ENCODE assay signal across 8 cellular contexts in the genomic region with DNA sequence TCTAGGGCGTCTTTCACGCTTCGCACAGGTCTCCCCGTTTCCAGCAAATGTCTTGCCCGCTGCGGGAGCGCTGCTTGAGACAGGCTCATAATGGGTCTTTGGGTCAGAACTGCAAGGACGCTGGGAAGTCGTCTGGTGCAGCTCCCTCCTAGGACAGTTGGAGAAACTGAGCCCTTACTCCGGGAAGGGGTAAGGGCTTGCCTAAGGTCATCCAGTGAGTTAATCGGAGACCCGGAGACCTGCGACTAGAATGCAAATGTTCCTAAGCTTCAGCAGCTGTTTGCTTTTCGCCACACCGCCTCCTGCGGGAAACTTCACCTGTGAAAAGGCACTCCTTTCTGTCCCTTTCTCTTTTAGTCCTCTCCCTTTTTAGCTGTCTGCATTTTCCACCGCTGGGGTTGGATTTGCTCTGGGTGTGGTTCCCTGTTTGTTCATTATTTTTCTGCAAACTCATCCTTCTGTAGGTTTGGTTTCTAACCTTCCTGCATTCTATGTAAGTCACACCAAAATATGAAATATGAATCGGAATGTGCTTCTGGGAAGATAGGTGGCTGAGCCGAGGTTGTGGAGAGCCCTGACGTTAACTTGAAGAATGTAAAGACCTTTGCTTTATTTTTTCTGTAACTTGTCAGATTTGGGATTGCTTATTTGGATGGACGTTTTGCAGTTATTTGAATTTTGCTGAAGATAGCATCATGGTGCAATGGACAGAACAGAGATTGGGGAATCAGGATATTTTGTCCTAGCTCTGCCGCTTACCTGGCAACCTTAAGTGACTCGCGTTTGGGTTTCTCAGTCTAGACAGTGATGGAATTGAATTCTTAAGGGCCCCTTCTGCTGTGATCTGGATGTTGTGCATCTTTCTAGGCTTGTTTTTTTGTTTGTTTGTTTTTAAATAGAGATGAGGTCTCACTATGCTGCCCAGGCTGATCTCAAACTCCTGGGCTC. TPM values are rescaled to one million over a fixed set of nuclear protein-coding genes. Genes with fewer than 3 reads are reported as not detected.
DNase-seq lines count a peak whose midpoint lies in the region; ATAC-seq and TF ChIP-seq lines count a peak whose summit lies in the region.

No MANE protein-coding gene starts in this region.

- H3K4me3 ChIP-seq in SK-N-SH (ENCODE audit: low read depth in 2 of 2, low read length in 1 of 2): peak overlapping the region; percentile 79 to 94
- peak overlapping the region; percentile 83 to 85 for H3K4me3 ChIP-seq in left lung

- H3K9me2 ChIP-seq in SK-N-SH: no peaks in the 10 kb centered on the region

- H3K4me1 ChIP-seq in SK-N-SH (ENCODE audit: control insufficient read depth in 1 of 2, insufficient read depth in 2 of 2, low read depth in 1 of 2, low read length in 1 of 2) (peaks cover 0 to 19% of the 10 kb centered on the region in 2 experiments; a peak in 1 of 4 replicates), left lung (peaks cover 8 to 33% of the 10 kb centered on the region in 2 donors)

- peaks cover 29% of the 10 kb centered on the region for H3K27me3 Mint-ChIP-seq in activated CD8-positive, alpha-beta memory T cell treated with anti-CD3 and anti-CD28 coated beads, Interleukin-2, amount 10 ng/mL, durations not matched to agents 7 days and 5 days
- peaks cover 9 to 17% of the 10 kb centered on the region in 2 donors for H3K27me3 Mint-ChIP-seq in stimulated activated naive B cell treated with anti-CD40 and anti-IgM and Interleukin-4, amounts not matched to agents 10 μg/mL and 1 μg/mL and 100 μg/mL, for 72 hours

- peak overlapping the region; percentile 96 for H3K4me2 ChIP-seq in SK-N-SH

- no peak for TF ChIP-seq RAD21 in SK-N-SH (IDR thresholded peaks at IDR 0.05; ENCODE audit: low read length)

- H3K27ac Mint-ChIP-seq in activated CD8-positive, alpha-beta memory T cell treated with anti-CD3 and anti-CD28 coated beads, Interleukin-2, amount 10 ng/mL, durations not matched to agents 7 days and 5 days: peak overlapping the region; percentile 79
- H3K27ac Mint-ChIP-seq in stimulated activated naive B cell treated with anti-CD40 and anti-IgM and Interleukin-4, amounts not matched to agents 10 μg/mL and 1 μg/mL and 100 μg/mL, for 72 hours: peak overlapping the region; percentile 96

- intact Hi-C loops in left lung (cut with DNase I): loop anchor here in 1 of 2 donors (10.0 kb wide), 1 partner anchor 46 kb away; no protein-coding TSS in a partner anchor

- peaks cover 13% of the 10 kb centered on the region for H3F3A ChIP-seq in SK-N-SH (replicated peaks; ENCODE audit: insufficient read depth)

- H3K4me1 Mint-ChIP-seq in activated CD8-positive, alpha-beta memory T cell treated with anti-CD3 and anti-CD28 coated beads, Interleukin-2, amount 10 ng/mL, durations not matched to agents 7 days and 5 days: peaks cover 23% of the 10 kb centered on the region
- H3K4me1 Mint-ChIP-seq in stimulated activated naive B cell treated with anti-CD40 and anti-IgM and Interleukin-4, amounts not matched to agents 10 μg/mL and 1 μg/mL and 100 μg/mL, for 72 hours: peaks cover 33 to 54% of the 10 kb centered on the region in 2 donors

- H3K9me3 Mint-ChIP-seq in activated CD8-positive, alpha-beta memory T cell treated with anti-CD3 and anti-CD28 coated beads, Interleukin-2, amount 10 ng/mL, durations not matched to agents 7 days and 5 days (ENCODE audit: low read depth): no peaks in the 10 kb centered on the region
- H3K9me3 Mint-ChIP-seq in stimulated activated naive B cell treated with anti-CD40 and anti-IgM and Interleukin-4, amounts not matched to agents 10 μg/mL and 1 μg/mL and 100 μg/mL, for 72 hours: no peaks in the 10 kb centered on the region

- H3K9ac ChIP-seq in SK-N-SH: peak overlapping the region; percentile 65

- no peaks in the 10 kb centered on the region for H3K9me3 ChIP-seq in SK-N-SH
- no peaks in the 10 kb centered on the region for H3K9me3 ChIP-seq in left lung

- no peaks in the 10 kb centered on the region for H3K36me3 Mint-ChIP-seq in activated CD8-positive, alpha-beta memory T cell treated with anti-CD3 and anti-CD28 coated beads, Interleukin-2, amount 10 ng/mL, durations not matched to agents 7 days and 5 days
- peaks cover 9 to 10% of the 10 kb centered on the region in 2 donors for H3K36me3 Mint-ChIP-seq in stimulated activated naive B cell treated with anti-CD40 and anti-IgM and Interleukin-4, amounts not matched to agents 10 μg/mL and 1 μg/mL and 100 μg/mL, for 72 hours

- H2AFZ ChIP-seq in SK-N-SH (ENCODE audit: low read depth): peak overlapping the region; percentile 94

- no peaks in the 10 kb centered on the region for H3K36me3 ChIP-seq in SK-N-SH (replicated peaks in 1 of 2; ENCODE audit: control insufficient read depth in 1 of 2, insufficient read depth in 2 of 2, low read length in 1 of 2)
- H3K36me3 ChIP-seq in left lung: peaks cover 0 to 5% of the 10 kb centered on the region in 2 donors

- 6% methylated on average over 21 of the region's 24 CpGs for WGBS in SK-N-SH (ENCODE audit: low lambda C conversion rate)

- H4K20me1 ChIP-seq in SK-N-SH (ENCODE audit: insufficient read depth): no peaks in the 10 kb centered on the region

- peaks cover 12% of the 10 kb centered on the region; the same call in 1 of the 2 replicates for H3K79me2 ChIP-seq in SK-N-SH (ENCODE audit: insufficient read depth)

- POLR2A ChIA-PET in SK-N-SH (lab: Yijun Ruan, JAX): interaction anchor here (0.8 to 1.1 kb wide), 2 partner anchors 27 to 302 kb away, joined by 3 to 5 read pairs; no protein-coding TSS in a partner anchor

- CTCF ChIA-PET in activated CD8-positive, alpha-beta memory T cell treated with anti-CD3 and anti-CD28 coated beads, Interleukin-2, amount 10 ng/mL, durations not matched to agents 7 days and 5 days (lab: Charles Lee): interaction anchor here (0.6 to 3.0 kb wide), 34 partner anchors 8 to 1407 kb away, joined by 3 to 37 read pairs (median 4); a partner anchor contains a TSS
- CTCF ChIA-PET in SK-N-SH (lab: Yijun Ruan, JAX): interaction anchor here (0.6 to 8.9 kb wide), 44 partner anchors 8 to 624 kb away, joined by 3 to 162 read pairs (median 6); a partner anchor contains a TSS

- DNase-seq in activated CD8-positive, alpha-beta memory T cell treated with anti-CD3 and anti-CD28 coated beads, Interleukin-2, amount 10 ng/mL, durations not matched to agents 7 days and 5 days: peak; percentile 45
- no peak for DNase-seq in activated CD8-positive, alpha-beta memory T cell treated with anti-CD3 and anti-CD28 coated beads for 24 hours
- DNase-seq in SK-N-SH (no peak), caudate nucleus (lab: John Stamatoyannopoulos, UW) (peak in 35 of 61 donors; percentile 5 to 71 (median 42)), left lung (no peak)
- no peak for DNase-seq in stimulated activated naive B cell treated with anti-CD40 and anti-IgM and Interleukin-4, amounts not matched to agents 10 μg/mL and 1 μg/mL and 100 μg/mL, for 72 hours

- H3K27ac ChIP-seq in SK-N-SH (ENCODE audit: low read depth in 2 of 2, low read length in 1 of 2) (peak overlapping the region; percentile 28 to 74; a peak in 2 of 4 replicates), caudate nucleus (ENCODE audit: low read depth, low read length) (peak overlapping the region; percentile 53), left lung (peak overlapping the region; percentile 30 to 83)

- H3K4me3 Mint-ChIP-seq in activated CD8-positive, alpha-beta memory T cell treated with anti-CD3 and anti-CD28 coated beads, Interleukin-2, amount 10 ng/mL, durations not matched to agents 7 days and 5 days: peak overlapping the region; percentile 82
- peak overlapping the region; percentile 95 to 98 for H3K4me3 Mint-ChIP-seq in stimulated activated naive B cell treated with anti-CD40 and anti-IgM and Interleukin-4, amounts not matched to agents 10 μg/mL and 1 μg/mL and 100 μg/mL, for 72 hours

- H3K27me3 ChIP-seq in SK-N-SH (ENCODE audit: insufficient read depth): no peaks in the 10 kb centered on the region
- no peaks in the 10 kb centered on the region for H3K27me3 ChIP-seq in left lung

- TF ChIP-seq CTCF in SK-N-SH (IDR thresholded peaks at IDR 0.05) (0 out of 2 replicates have a peak, but pooled peaks have one; percentile 12), left lung (IDR thresholded peaks at IDR 0.05) (no peak)

- no peak for TF ChIP-seq EP300 in SK-N-SH (IDR thresholded peaks at IDR 0.05; ENCODE audit: borderline replicate concordance in 1 of 2, low read depth in 1 of 2, low read length in 1 of 2)

- ATAC-seq in activated CD8-positive, alpha-beta memory T cell treated with anti-CD3 and anti-CD28 coated beads, Interleukin-2, amount 10 ng/mL, durations not matched to agents 7 days and 5 days: peak; percentile 3
- peak; percentile 12 for ATAC-seq in HG03378 (IDR thresholded peaks at IDR 0.05; ENCODE audit: unreplicated experiment)
- peak; percentile 56 for ATAC-seq in left lung
- no peak for ATAC-seq in stimulated activated naive B cell treated with anti-CD40 and anti-IgM and Interleukin-4, amounts not matched to agents 10 μg/mL and 1 μg/mL and 100 μg/mL, for 72 hours (replicated peaks)
- no peak for ATAC-seq in HG02870 (IDR thresholded peaks at IDR 0.05; ENCODE audit: unreplicated experiment)

TF ChIP-seq in SK-N-SH, 30 proteins besides CTCF, POLR2A, EP300 and RAD21:
- TF ChIP-seq FOSL2 (IDR thresholded peaks at IDR 0.05; ENCODE audit: borderline replicate concordance, low read depth) (no peak), RXRA (IDR thresholded peaks at IDR 0.05; ENCODE audit: borderline replicate concordance, low read depth) (no peak), NRF1 (IDR thresholded peaks at IDR 0.05; ENCODE audit: low read depth, low read length) (no peak), SIN3A (IDR thresholded peaks at IDR 0.05; ENCODE audit: borderline replicate concordance, low read depth, low read length) (no peak), GATA2 (CRISPR knock-in tag; IDR thresholded peaks at IDR 0.05) (0 out of 2 replicates have a peak, but pooled peaks have one; percentile 10)

RNA-seq across cellular contexts. Expression of a gene that starts 0.9 kb away (rescaled TPM):
- 1 to 10 TPM; 6.4 to 6.7 TPM for total RNA-seq in activated CD8-positive, alpha-beta memory T cell treated with anti-CD3 and anti-CD28 coated beads, Interleukin-2, amount 10 ng/mL, durations not matched to agents 7 days and 5 days
- 4.1 and 6.3 TPM in 2 replicates for polyA plus RNA-seq in SK-N-SH (2012; rRNA removed)
- 2.1 and 2.9 TPM in 2 replicates for polyA plus RNA-seq in SK-N-SH (2012; cell fraction: cytosol; rRNA removed)
- 14.6 and 19.0 TPM in 2 replicates for polyA plus RNA-seq in SK-N-SH (2012; cell fraction: nucleus; rRNA removed)
- total RNA-seq in left lung: 10 to 100 TPM; 17.4 to 34.5 TPM

Comparison
In these comparisons a context has a peak if more than half of its experiments do, and no peak if none do; other contexts are left out.
1. DNase-seq: peak in activated CD8-positive, alpha-beta memory T cell treated with anti-CD3 and anti-CD28 coated beads, Interleukin-2, amount 10 ng/mL, durations not matched to agents 7 days and 5 days (single experiment) and caudate nucleus (35 of 61); none in activated CD8-positive, alpha-beta memory T cell treated with anti-CD3 and anti-CD28 coated beads for 24 hours (single experiment), SK-N-SH (single experiment), left lung (0 of 2) and stimulated activated naive B cell treated with anti-CD40 and anti-IgM and Interleukin-4, amounts not matched to agents 10 μg/mL and 1 μg/mL and 100 μg/mL, for 72 hours (single experiment).
2. ATAC-seq: peak in activated CD8-positive, alpha-beta memory T cell treated with anti-CD3 and anti-CD28 coated beads, Interleukin-2, amount 10 ng/mL, durations not matched to agents 7 days and 5 days (single experiment), HG03378 (single experiment) and left lung (single experiment); none in stimulated activated naive B cell treated with anti-CD40 and anti-IgM and Interleukin-4, amounts not matched to agents 10 μg/mL and 1 μg/mL and 100 μg/mL, for 72 hours (0 of 2) and HG02870 (single experiment).
3. Peak in every context shown above with its lines, with median percentiles within 50 percentile points of each other: H3K27ac ChIP-seq.